Comparison of ENCODE assay signal across 15 cellular contexts in genomic region chr6:118965354-118965753, GRCh38. TPM values are rescaled to one million over a fixed set of nuclear protein-coding genes. Genes with fewer than 3 reads are reported as not detected.
A peak's percentile ranks its signal among the peaks of the same experiment; 100 is the strongest.
DNase-seq lines count a peak whose midpoint lies in the region; ATAC-seq and TF ChIP-seq lines count a peak whose summit lies in the region.
"Had no signal": no experiment of that assay in that cellular context is flagged by ENCODE, and none has a peak within 500 bp of the region (broad histone marks: within the 10 kb centered on the region; RNA-seq: fewer than 3 reads in every experiment).

No MANE protein-coding gene starts in this region.

- H3K4me3 ChIP-seq in right lobe of liver (no peak overlapping the region), right cardiac atrium (ENCODE audit: low read length) (no peak overlapping the region)
- H3K4me3 ChIP-seq: HAP-1 had no signal

- no peaks in the 10 kb centered on the region for H3K4me1 ChIP-seq in right lobe of liver
- H3K4me1 ChIP-seq in right cardiac atrium (ENCODE audit: control insufficient read depth, insufficient read depth, low read length) = no peaks in the 10 kb centered on the region

- H3K36me3 ChIP-seq in right lobe of liver = no peaks in the 10 kb centered on the region
- H3K36me3 ChIP-seq: HAP-1 had no signal

- H3K27me3 ChIP-seq in right lobe of liver (no peaks in the 10 kb centered on the region), right cardiac atrium (ENCODE audit: control insufficient read depth, insufficient read depth) (no peaks in the 10 kb centered on the region)

- 44% methylated on average over 2 of the region's 2 CpGs for WGBS in right lobe of liver (ENCODE audit: insufficient coverage, low coverage, low lambda C conversion rate, missing lambda C conversion rate)
- 89% methylated on average over 2 of the region's 2 CpGs for WGBS in right cardiac atrium

- no peaks in the 10 kb centered on the region for H3K9me3 ChIP-seq in right lobe of liver
- no peaks in the 10 kb centered on the region for H3K9me3 ChIP-seq in right cardiac atrium (ENCODE audit: control insufficient read depth, low read length)
- H3K9me3 ChIP-seq: HAP-1 had no signal

- intact Hi-C loops in right lobe of liver (cut with DNase I) = loop anchor here in 1 of 2 donors (5.0 kb wide), 1 partner anchor 147 kb away; no protein-coding TSS in a partner anchor
- intact Hi-C loops in left ventricle myocardium superior (cut with micrococcal nuclease) = no loop called here
- intact Hi-C loops in right cardiac atrium (cut with DNase I) = loop anchor here in 1 of 4 donors (2.0 kb wide), 1 partner anchor 145 kb away; no protein-coding TSS in a partner anchor

- ATAC-seq in right lobe of liver = peak; percentile 72 to 97 (median 77)
- no peak for ATAC-seq in GM21737 (IDR thresholded peaks at IDR 0.05; ENCODE audit: unreplicated experiment)
- ATAC-seq in left ventricle myocardium superior = no peak
- ATAC-seq in right cardiac atrium = no peak
- ATAC-seq: CD8-positive, alpha-beta T cell had no signal

- DNase-seq in amniotic epithelial cell (ENCODE audit: low read depth) = peak; percentile 62
- DNase-seq in kidney tubule cell (ENCODE audit: low spot score) = peak; percentile 7
- DNase-seq in right lobe of liver = no peak
- DNase-seq in renal cortical epithelial cell (ENCODE audit: low read depth) = peak; percentile 57
- no peak for DNase-seq in left ventricle myocardium superior
- DNase-seq in activated CD4-positive, alpha-beta T cell treated with anti-CD3 and anti-CD28 coated beads, Interleukin-2, amount 50 U/mL, for 1 hour = no peak
- DNase-seq in right cardiac atrium = no peak
- DNase-seq: C1 segment of cervical spinal cord; CD8-positive, alpha-beta T cell; COR-L47; DND-41; GDM1; HFFc6 had no signal

- TF ChIP-seq CTCF in right lobe of liver (IDR thresholded peaks at IDR 0.05) = no peak

- TF ChIP-seq POLR2A in right lobe of liver (IDR thresholded peaks at IDR 0.05) = no peak

- no peak overlapping the region for H3K27ac ChIP-seq in right lobe of liver
- no peak overlapping the region for H3K27ac ChIP-seq in right cardiac atrium (ENCODE audit: low read length)

RNA-seq across cellular contexts. Expression of gene MCM9, which starts 30.4 kb away (rescaled TPM):
- total RNA-seq in right lobe of liver = 1 to 10 TPM; 4.3 to 7.6 (median 6.9) TPM
- total RNA-seq in renal cortical epithelial cell = 16.7 and 28.8 TPM in 2 replicates
- total RNA-seq in left ventricle myocardium superior = 6.0 TPM
- 1 to 10 TPM; 6.4 to 8.0 (median 7.6) TPM for total RNA-seq in right cardiac atrium
- 2.0 TPM for polyA plus RNA-seq in right cardiac atrium

Comparison
In these comparisons a context has a peak if more than half of its experiments do, and no peak if none do; other contexts are left out.
1. DNase-seq: peak in amniotic epithelial cell (single experiment), kidney tubule cell (single experiment) and renal cortical epithelial cell (single experiment); none in right lobe of liver (0 of 3), left ventricle myocardium superior (single experiment), activated CD4-positive, alpha-beta T cell treated with anti-CD3 and anti-CD28 coated beads, Interleukin-2, amount 50 U/mL, for 1 hour (single experiment) and right cardiac atrium (0 of 3).
2. ATAC-seq: peak in right lobe of liver (4 of 4); none in GM21737 (single experiment), left ventricle myocardium superior (single experiment) and right cardiac atrium (0 of 2).